29 cellular contexts compared by ENCODE assay signal in genomic region chr14:26392498-26392897, GRCh38.
"Had no signal": no experiment of that assay in that cellular context is flagged by ENCODE, and none has a peak within 500 bp of the region (broad histone marks: within the 10 kb centered on the region; RNA-seq: fewer than 3 reads in every experiment).

No MANE protein-coding gene starts in this region.

- H3K9me3 Mint-ChIP-seq: nephron, neural progenitor cell had no signal

- H3K79me2 ChIP-seq: parathyroid adenoma had no signal

- DNase-seq: natural killer cell; occipital lobe; ovary; psoas muscle; right cardiac atrium; right lobe of liver; sigmoid colon; small intestine; stimulated activated CD4-positive, alpha-beta T cell treated with anti-CD3 and anti-CD28 coated beads, Interleukin-15, amount 100 ng/mL, for 24 hours; stimulated activated CD4-positive, alpha-beta T cell treated with anti-CD3 and anti-CD28 coated beads, Interleukin-2, amount 100 ng/mL, for 24 hours; stimulated activated CD4-positive, alpha-beta T cell treated with anti-CD3 and anti-CD28 coated beads, Interleukin-4, amount 100 ng/mL, for 1 hour; stimulated activated CD4-positive, alpha-beta T cell treated with anti-CD3 and anti-CD28 coated beads, Interleukin-4, amount 100 ng/mL, for 4 hours; stimulated activated CD8-positive, alpha-beta memory T cell treated with anti-CD3 and anti-CD28 coated beads, Interleukin-4, amount 100 ng/mL, for 48 hours; stimulated activated naive CD4-positive, alpha-beta T cell; stimulated activated naive CD8-positive, alpha-beta T cell treated with anti-CD3 and anti-CD28 coated beads, Interleukin-15, amount 100 ng/mL, for 72 hours; stimulated activated naive CD8-positive, alpha-beta T cell treated with anti-CD3 and anti-CD28 coated beads, Interleukin-15, Interleukin-2, amounts not matched to agents 100 U/mL and 50 U/mL, for 24 hours; substantia nigra; testis; tibial artery; transverse colon; upper lobe of left lung had no signal

- H2AFZ ChIP-seq: neural progenitor cell, parathyroid adenoma had no signal

- H3K27me3 ChIP-seq: neural progenitor cell, ovary, right lobe of liver, sigmoid colon, suprapubic skin, testis, tibial artery, transverse colon, upper lobe of left lung, vagina had no signal

- H3K4me1 ChIP-seq: parathyroid adenoma, psoas muscle, right lobe of liver, testis, upper lobe of left lung had no signal

- H3K36me3 Mint-ChIP-seq: natural killer cell; neural progenitor cell; stimulated activated memory B cell treated with anti-CD40 and anti-IgM and Interleukin-4, amounts not matched to agents 10 μg/mL and 1 μg/mL and 100 μg/mL, for 72 hours had no signal

- H3K36me3 ChIP-seq: neural progenitor cell, ovary, right lobe of liver, sigmoid colon, suprapubic skin, tibial artery, transverse colon, upper lobe of left lung, vagina had no signal

- H3K27me3 Mint-ChIP-seq: progenitor cell of endocrine pancreas; stimulated activated memory B cell treated with anti-CD40 and anti-IgM and Interleukin-4, amounts not matched to agents 10 μg/mL and 1 μg/mL and 100 μg/mL, for 72 hours; stimulated activated naive CD8-positive, alpha-beta T cell treated with anti-CD3 and anti-CD28 coated beads, Interleukin-15, amount 100 ng/mL, for 72 hours had no signal

- H3K9ac ChIP-seq: neural progenitor cell, parathyroid adenoma had no signal

- H3K4me3 Mint-ChIP-seq: natural killer cell; nephron; neural progenitor cell; stimulated activated memory B cell treated with anti-CD40 and anti-IgM and Interleukin-4, amounts not matched to agents 10 μg/mL and 1 μg/mL and 100 μg/mL, for 72 hours; stimulated activated naive CD8-positive, alpha-beta T cell treated with anti-CD3 and anti-CD28 coated beads, Interleukin-15, amount 100 ng/mL, for 72 hours had no signal

- H3K27ac ChIP-seq: neural progenitor cell, ovary, parathyroid adenoma, psoas muscle, right lobe of liver, sigmoid colon, suprapubic skin, testis, tibial artery, transverse colon, upper lobe of left lung, vagina had no signal

- H3K9me3 ChIP-seq: ovary, psoas muscle, right lobe of liver, sigmoid colon, suprapubic skin, testis, tibial artery, transverse colon, upper lobe of left lung, vagina had no signal

- H3K4me3 ChIP-seq: neural progenitor cell, ovary, psoas muscle, right lobe of liver, sigmoid colon, suprapubic skin, testis, tibial artery, transverse colon, upper lobe of left lung, vagina had no signal

- H3K4me1 Mint-ChIP-seq: natural killer cell; stimulated activated memory B cell treated with anti-CD40 and anti-IgM and Interleukin-4, amounts not matched to agents 10 μg/mL and 1 μg/mL and 100 μg/mL, for 72 hours; stimulated activated naive CD8-positive, alpha-beta T cell treated with anti-CD3 and anti-CD28 coated beads, Interleukin-15, amount 100 ng/mL, for 72 hours had no signal

- H3K27ac Mint-ChIP-seq: natural killer cell; neural progenitor cell; progenitor cell of endocrine pancreas; stimulated activated memory B cell treated with anti-CD40 and anti-IgM and Interleukin-4, amounts not matched to agents 10 μg/mL and 1 μg/mL and 100 μg/mL, for 72 hours had no signal

- ATAC-seq: natural killer cell; psoas muscle; right cardiac atrium; right lobe of liver; stimulated activated memory B cell treated with anti-CD40 and anti-IgM and Interleukin-4, amounts not matched to agents 10 μg/mL and 1 μg/mL and 100 μg/mL, for 72 hours; stimulated activated naive CD8-positive, alpha-beta T cell treated with anti-CD3 and anti-CD28 coated beads, Interleukin-15, amount 100 ng/mL, for 72 hours; stimulated activated naive CD8-positive, alpha-beta T cell treated with anti-CD3 and anti-CD28 coated beads, Interleukin-15, Interleukin-2, amounts not matched to agents 100 U/mL and 50 U/mL, for 24 hours had no signal

- FAIRE-seq: small intestine, urothelium cell line had no signal

- H3K4me2 ChIP-seq: neural progenitor cell had no signal
